In genomic region chr1:5833911-5834310, GRCh38 we compare ENCODE assay signal across 24 cellular contexts.
DNase-seq lines count a peak whose midpoint lies in the region; ATAC-seq, FAIRE-seq and TF ChIP-seq lines count a peak whose summit lies in the region.
"Had no signal": no experiment of that assay in that cellular context is flagged by ENCODE, and none has a peak within 500 bp of the region (broad histone marks: within the 10 kb centered on the region; RNA-seq: fewer than 3 reads in every experiment).

No MANE protein-coding gene starts in this region.

- TF ChIP-seq CTCF in kidney (IDR thresholded peaks at IDR 0.05; ENCODE audit: borderline replicate concordance, extremely low read depth, insufficient read depth) (no peak), osteoblast (IDR thresholded peaks at IDR 0.05; ENCODE audit: extremely low read depth, low read depth, low read length) (no peak)

- H2AFZ ChIP-seq in osteoblast (ENCODE audit: low read length), result no peak overlapping the region

- FAIRE-seq in kidney (lab: Jason Lieb, UNC), result no peak
- FAIRE-seq: A549, GM12878, GM12892, GM18507 had no signal

- ATAC-seq in right cardiac atrium (no peak), GM21447 (IDR thresholded peaks at IDR 0.05; ENCODE audit: unreplicated experiment) (no peak)
- ATAC-seq: GM12878 had no signal

- intact Hi-C loops in right cardiac atrium (cut with DNase I) (no loop called here), cardiac septum (cut with DNase I) (no loop called here), kidney (cut with DNase I) (no loop called here)

- H3K9me3 ChIP-seq in right cardiac atrium (ENCODE audit: control insufficient read depth, low read length) (no peaks in the 10 kb centered on the region), kidney (ENCODE audit: control insufficient read depth in 1 of 2, low read length in 2 of 2) (no peaks in the 10 kb centered on the region), osteoblast (ENCODE audit: low read depth, low read length) (no peaks in the 10 kb centered on the region)
- H3K9me3 ChIP-seq: A549 had no signal

- H3K36me3 ChIP-seq in kidney (ENCODE audit: control insufficient read depth in 1 of 2, insufficient read depth in 2 of 2, low read length in 2 of 2), result no peaks in the 10 kb centered on the region
- H3K36me3 ChIP-seq in osteoblast (ENCODE audit: insufficient read depth, low read length), result no peaks in the 10 kb centered on the region

- DNase-seq in right cardiac atrium, result peak in 2 of 3 donors; percentile 30 to 39
- no peak for DNase-seq in cardiac septum (ENCODE audit: low spot score)
- DNase-seq in kidney, result peak; percentile 45
- peak; percentile 74 for DNase-seq in osteoblast (ENCODE audit: insufficient read length, low spot score, missing footprints)
- DNase-seq in activated CD4-positive, alpha-beta T cell treated with anti-CD3 and anti-CD28 coated beads for 4 hours, result no peak
- DNase-seq: AML-193; C1 segment of cervical spinal cord; CD4-positive, alpha-beta memory T cell; CD4-positive, CD25-positive, alpha-beta regulatory T cell; CD8-positive, alpha-beta memory T cell; COR-L47; DMS 273 treated with DMSO at 0.1 percent for 48 hours; DMS153; DMS53; DMS79; DND-41; EL; GDM1 had no signal

- 82% methylated on average over 14 of the region's 14 CpGs for WGBS in right cardiac atrium

- H3K4me3 ChIP-seq in right cardiac atrium (ENCODE audit: low read length) (no peak overlapping the region), kidney (ENCODE audit: low read length in 2 of 2) (no peak overlapping the region), osteoblast (ENCODE audit: insufficient read depth, low read length) (no peak overlapping the region)
- H3K4me3 ChIP-seq: A549, GM12878 had no signal

- H3K79me2 ChIP-seq in osteoblast (ENCODE audit: insufficient read depth, low read length), result no peaks in the 10 kb centered on the region

- H3K4me1 ChIP-seq in right cardiac atrium (ENCODE audit: control insufficient read depth, insufficient read depth, low read length) (no peaks in the 10 kb centered on the region), kidney (ENCODE audit: control insufficient read depth in 1 of 2, insufficient read depth in 1 of 2, low read depth in 1 of 2, low read length in 2 of 2) (no peaks in the 10 kb centered on the region), osteoblast (ENCODE audit: insufficient read depth, low read length) (no peaks in the 10 kb centered on the region)
- H3K4me1 ChIP-seq: A549 had no signal

- H3K27me3 ChIP-seq in right cardiac atrium (ENCODE audit: control insufficient read depth, insufficient read depth), result no peaks in the 10 kb centered on the region
- no peaks in the 10 kb centered on the region for H3K27me3 ChIP-seq in osteoblast (ENCODE audit: insufficient read depth, low read length)

- no peak overlapping the region for H3K27ac ChIP-seq in right cardiac atrium (ENCODE audit: low read length)
- no peak overlapping the region for H3K27ac ChIP-seq in kidney (ENCODE audit: low read depth in 2 of 2, low read length in 2 of 2)
- H3K27ac ChIP-seq in osteoblast (ENCODE audit: low read depth, low read length), result no peak overlapping the region
- H3K27ac ChIP-seq: 22Rv1, A549 had no signal

- no peaks in the 10 kb centered on the region for H4K20me1 ChIP-seq in osteoblast (ENCODE audit: insufficient read depth, low read length)

- H3K4me2 ChIP-seq in osteoblast (ENCODE audit: insufficient read depth, low read length), result no peak overlapping the region
- H3K4me2 ChIP-seq: A549 had no signal

- no peak overlapping the region for H3K9ac ChIP-seq in kidney (ENCODE audit: low read length in 2 of 2)

Comparison
In these comparisons a context has a peak if more than half of its experiments do, and no peak if none do; other contexts are left out.
1. DNase-seq: peak in right cardiac atrium (2 of 3), kidney (single experiment) and osteoblast (single experiment); none in cardiac septum (single experiment) and activated CD4-positive, alpha-beta T cell treated with anti-CD3 and anti-CD28 coated beads for 4 hours (0 of 2).